ENCODE assay signal across 8 cellular contexts in genomic region chr14:52314521-52315354, GRCh38. TPM values are rescaled to one million over a fixed set of nuclear protein-coding genes. Genes with fewer than 3 reads are reported as not detected.
DNase-seq lines count a peak whose midpoint lies in the region; ATAC-seq and TF ChIP-seq lines count a peak whose summit lies in the region.

No MANE protein-coding gene starts in this region.

- H3K4me1 Mint-ChIP-seq in memory B cell = peaks cover 37% of the 10 kb centered on the region

- peak overlapping the region; percentile 34 to 76 (median 58) for H3K4me3 ChIP-seq in dorsolateral prefrontal cortex

- H3K27me3 ChIP-seq in dorsolateral prefrontal cortex = peaks cover 0 to 29% (median 11%) of the 10 kb centered on the region in 45 donors

- ATAC-seq in HG03066 (IDR thresholded peaks at IDR 0.05; ENCODE audit: low read depth, unreplicated experiment) (peak; percentile 37), memory B cell (ENCODE audit: low read depth) (peak; percentile 20), GM18873 (IDR thresholded peaks at IDR 0.05; ENCODE audit: low FRiP score, unreplicated experiment) (no peak), HG03196 (IDR thresholded peaks at IDR 0.05; ENCODE audit: unreplicated experiment) (no peak)

- H3K4me3 Mint-ChIP-seq in memory B cell = peak overlapping the region; percentile 87

- H3K9me3 Mint-ChIP-seq in memory B cell = no peaks in the 10 kb centered on the region

- H3K27ac ChIP-seq in dorsolateral prefrontal cortex = no peak overlapping the region

- intact Hi-C loops in dorsolateral prefrontal cortex (cut with DNase I) = no loop called here

- TF ChIP-seq CTCF in dorsolateral prefrontal cortex (IDR thresholded peaks at IDR 0.05 in 54 of 56, conservative IDR thresholded peaks at IDR 0.05 in 2 of 56; ENCODE audit: low read depth in 1 of 56, partially characterized antibody in 56 of 56) = no peak

- H3K36me3 Mint-ChIP-seq in memory B cell = peaks cover 2% of the 10 kb centered on the region

- DNase-seq in ELR (ENCODE audit: low read depth) = peak; percentile 35
- peak; percentile 55 for DNase-seq in activated CD4-positive, CD25-positive, alpha-beta regulatory T cell treated with anti-CD3 and anti-CD28 coated beads, Interleukin-2, amount 50 U/mL, for 72 hours
- DNase-seq in dorsolateral prefrontal cortex = no peak
- peak; percentile 7 to 31 for DNase-seq in memory B cell (ENCODE audit: low spot score in 2 of 2)
- peak; percentile 18 to 20 for DNase-seq in stimulated activated CD8-positive, alpha-beta memory T cell treated with anti-CD3 and anti-CD28 coated beads, Interleukin-7, amount 100 ng/mL, for 48 hours (ENCODE audit: extremely low read depth in 1 of 2, low read depth in 1 of 2)

- H3K27ac Mint-ChIP-seq in memory B cell = no peak overlapping the region

- H3K27me3 Mint-ChIP-seq in memory B cell = peaks cover 25% of the 10 kb centered on the region

RNA-seq across cellular contexts. Expression of gene PTGER2, which starts 0.6 kb away (rescaled TPM):
- 1 to 10 TPM in 6 of 120 experiments, under 1 TPM in 60, not detected in 54; 0.18 to 1.4 (median 0.40) TPM for total RNA-seq in dorsolateral prefrontal cortex

RNA-seq across cellular contexts. Expression of gene PTGDR, which starts 47.2 kb away (rescaled TPM):
- total RNA-seq in dorsolateral prefrontal cortex = 1 to 10 TPM in 39 of 120 experiments, under 1 TPM in 72, not detected in 9; 0.14 to 5.2 (median 0.74) TPM

Comparison
In these comparisons a context has a peak if more than half of its experiments do, and no peak if none do; other contexts are left out.
1. DNase-seq: peak in ELR (single experiment), activated CD4-positive, CD25-positive, alpha-beta regulatory T cell treated with anti-CD3 and anti-CD28 coated beads, Interleukin-2, amount 50 U/mL, for 72 hours (single experiment), memory B cell (2 of 2) and stimulated activated CD8-positive, alpha-beta memory T cell treated with anti-CD3 and anti-CD28 coated beads, Interleukin-7, amount 100 ng/mL, for 48 hours (2 of 2); none in dorsolateral prefrontal cortex (0 of 10).
2. ATAC-seq: peak in HG03066 (single experiment) and memory B cell (single experiment); none in GM18873 (single experiment) and HG03196 (single experiment).